8 cellular contexts compared by ENCODE assay signal in genomic region chr15:41416742-41417417, GRCh38. TPM values are rescaled to one million over a fixed set of nuclear protein-coding genes. Genes with fewer than 3 reads are reported as not detected.
DNase-seq lines count a peak whose midpoint lies in the region; ATAC-seq, FAIRE-seq and TF ChIP-seq lines count a peak whose summit lies in the region.

Gene RTF1, plus strand, starts transcription at chr15:41417095. Its CDS starts 21 bp downstream, at chr15:41417116.

- H3K4me1 ChIP-seq in upper lobe of right lung, result peaks cover 32% of the 10 kb centered on the region

- no peaks in the 10 kb centered on the region for H3K27me3 Mint-ChIP-seq in T-helper 1 cell treated with Interleukin-12 subunit alpha and Interleukin-12 subunit beta and Interleukin-4 antibody, amounts not matched to agents 30 μg/mL and 1 μg/mL, for 36 hours (ENCODE audit: low read depth)
- no peaks in the 10 kb centered on the region for H3K27me3 Mint-ChIP-seq in progenitor cell of endocrine pancreas

- H3K9me3 Mint-ChIP-seq in T-helper 1 cell treated with Interleukin-12 subunit alpha and Interleukin-12 subunit beta and Interleukin-4 antibody, amounts not matched to agents 30 μg/mL and 1 μg/mL, for 36 hours, result no peaks in the 10 kb centered on the region
- H3K9me3 Mint-ChIP-seq in progenitor cell of endocrine pancreas (ENCODE audit: low read depth), result no peaks in the 10 kb centered on the region

- TF ChIP-seq POLR2A in GM12891 (IDR thresholded peaks at IDR 0.05; ENCODE audit: low read depth, low read length), result peak; percentile 82

- peak; percentile 88 for DNase-seq in GM12891 (ENCODE audit: insufficient read length, low spot score)
- DNase-seq in NCI-H1436 treated with DMSO at 0.1 percent for 48 hours (lab: John Stamatoyannopoulos, UW), result peak; percentile 7
- peak; percentile 85 for DNase-seq in amniotic stem cell (lab: John Stamatoyannopoulos, UW)
- DNase-seq in left cardiac atrium, result peak; percentile 94
- DNase-seq in progenitor cell of endocrine pancreas (ENCODE audit: low spot score, unreplicated experiment), result peak; percentile 96
- peak; percentile 98 for DNase-seq in upper lobe of right lung

- peak within 1 kb of the TSS; percentile 87 for H3K27ac ChIP-seq in upper lobe of right lung

- no peaks in the 10 kb centered on the region for H3K27me3 ChIP-seq in upper lobe of right lung

- peak within 1 kb of the TSS; percentile 99 for H3K4me3 ChIP-seq in upper lobe of right lung

- peak; percentile 91 for FAIRE-seq in GM12891 (lab: Jason Lieb, UNC)

- no peaks in the 10 kb centered on the region for H3K36me3 ChIP-seq in upper lobe of right lung

- H3K4me1 Mint-ChIP-seq in T-helper 1 cell treated with Interleukin-12 subunit alpha and Interleukin-12 subunit beta and Interleukin-4 antibody, amounts not matched to agents 30 μg/mL and 1 μg/mL, for 36 hours (ENCODE audit: low read depth), result peaks cover 35% of the 10 kb centered on the region
- H3K4me1 Mint-ChIP-seq in progenitor cell of endocrine pancreas (ENCODE audit: low read depth), result peaks cover 20% of the 10 kb centered on the region

- peak within 1 kb of the TSS; percentile 95 for H3K27ac Mint-ChIP-seq in T-helper 1 cell treated with Interleukin-12 subunit alpha and Interleukin-12 subunit beta and Interleukin-4 antibody, amounts not matched to agents 30 μg/mL and 1 μg/mL, for 36 hours
- peak within 1 kb of the TSS; percentile 97 for H3K27ac Mint-ChIP-seq in progenitor cell of endocrine pancreas

- peak within 1 kb of the TSS; percentile 89 for H3K4me3 Mint-ChIP-seq in T-helper 1 cell treated with Interleukin-12 subunit alpha and Interleukin-12 subunit beta and Interleukin-4 antibody, amounts not matched to agents 30 μg/mL and 1 μg/mL, for 36 hours
- peak within 1 kb of the TSS; percentile 97 for H3K4me3 Mint-ChIP-seq in progenitor cell of endocrine pancreas (ENCODE audit: low read depth)

- no peak for TF ChIP-seq CTCF in progenitor cell of endocrine pancreas (IDR thresholded peaks at IDR 0.05; ENCODE audit: unreplicated experiment)
- no peak for TF ChIP-seq CTCF in upper lobe of right lung (IDR thresholded peaks at IDR 0.05)

- peaks cover 15% of the 10 kb centered on the region for H3K36me3 Mint-ChIP-seq in T-helper 1 cell treated with Interleukin-12 subunit alpha and Interleukin-12 subunit beta and Interleukin-4 antibody, amounts not matched to agents 30 μg/mL and 1 μg/mL, for 36 hours (ENCODE audit: low read depth)
- H3K36me3 Mint-ChIP-seq in progenitor cell of endocrine pancreas (ENCODE audit: insufficient read depth), result peaks cover 1% of the 10 kb centered on the region

- intact Hi-C loops in left cardiac atrium (cut with DNase I), result no loop called here
- intact Hi-C loops in upper lobe of right lung (cut with DNase I), result no loop called here

- ATAC-seq in HG02798 (IDR thresholded peaks at IDR 0.05; ENCODE audit: poor library complexity, unreplicated experiment), result peak; percentile 92
- peak; percentile 98 for ATAC-seq in left cardiac atrium
- peak; percentile 99 for ATAC-seq in upper lobe of right lung

- H3K9me3 ChIP-seq in upper lobe of right lung, result no peaks in the 10 kb centered on the region

TF ChIP-seq in GM12891, 5 proteins besides CTCF, POLR2A, EP300 and RAD21:
- TF ChIP-seq PAX5 (IDR thresholded peaks at IDR 0.05; ENCODE audit: insufficient read depth, low read length, severe bottlenecking) (no peak), POU2F2 (IDR thresholded peaks at IDR 0.05; ENCODE audit: low read depth, low read length) (no peak), POLR2AphosphoS5 (IDR thresholded peaks at IDR 0.05; ENCODE audit: low read depth, low read length) (peak; percentile 67; the same call in 1 of the 2 replicates), TAF1 (IDR thresholded peaks at IDR 0.05; ENCODE audit: low read depth, low read length) (peak; percentile 59), SPI1 (IDR thresholded peaks at IDR 0.05; ENCODE audit: low read depth, low read length) (no peak)

RNA-seq across cellular contexts. Expression of gene RTF1, which starts in this region (rescaled TPM):
- polyA plus RNA-seq in GM12891 (2012; ENCODE audit: low read depth, missing spikeins), result 19.3 TPM
- 10 to 100 TPM; 18.2 to 23.5 TPM for total RNA-seq in left cardiac atrium
- total RNA-seq in progenitor cell of endocrine pancreas, result 58.7 and 59.1 TPM in 2 replicates
- total RNA-seq in upper lobe of right lung, result 27.1 TPM

Comparison
In these comparisons a context has a peak if more than half of its experiments do, and no peak if none do; other contexts are left out.
1. Peak in every context shown above with its lines: DNase-seq, ATAC-seq, H3K4me3 ChIP-seq and H3K27ac ChIP-seq.
2. DNase-seq: peak in every context shown above with its lines; median percentile 98 in upper lobe of right lung; 96 in progenitor cell of endocrine pancreas; 94 in left cardiac atrium; 88 in GM12891; 85 in amniotic stem cell; 7 in NCI-H1436 treated with DMSO at 0.1 percent for 48 hours.